12 cellular contexts compared by ENCODE assay signal in the genomic region with DNA sequence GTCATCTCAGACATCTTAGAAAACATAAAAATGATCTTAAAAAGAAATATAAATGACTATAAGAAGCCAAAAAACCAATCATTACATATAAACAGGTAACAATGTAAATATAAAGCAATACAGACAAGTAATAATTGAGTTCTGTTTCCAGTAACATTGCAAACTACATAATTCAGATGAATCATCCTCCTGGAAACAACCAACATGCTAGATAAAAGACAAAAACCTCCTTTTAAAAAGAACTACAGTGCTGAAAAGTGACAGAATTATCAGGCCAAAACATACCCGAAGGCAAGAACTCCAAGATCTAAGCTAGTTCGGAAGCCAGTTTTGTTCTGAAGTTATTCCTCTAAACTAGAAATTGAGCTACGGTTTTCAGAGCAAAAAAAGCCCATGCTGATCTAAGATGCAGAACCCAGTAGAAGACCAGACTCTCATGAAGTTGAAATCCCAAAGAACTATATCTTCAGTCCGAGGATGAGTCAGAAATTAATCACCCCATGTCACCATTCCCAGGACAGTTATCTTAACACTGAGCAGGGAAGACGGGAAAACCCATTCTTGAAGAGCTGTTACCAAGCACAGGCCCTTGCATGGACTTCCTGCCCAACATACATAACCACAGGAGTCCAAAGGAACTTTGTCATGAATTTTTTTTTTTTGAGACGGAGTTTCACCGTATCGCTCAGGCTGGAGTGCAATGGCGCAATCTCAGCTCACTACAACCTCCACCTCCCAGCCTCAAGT. TPM values are rescaled to one million over a fixed set of nuclear protein-coding genes. Genes with fewer than 3 reads are reported as not detected.
DNase-seq lines count a peak whose midpoint lies in the region; ATAC-seq and TF ChIP-seq lines count a peak whose summit lies in the region.
"Had no signal": no experiment of that assay in that cellular context is flagged by ENCODE, and none has a peak within 500 bp of the region (broad histone marks: within the 10 kb centered on the region; RNA-seq: fewer than 3 reads in every experiment).

No MANE protein-coding gene starts in this region.

- H3K9me3 Mint-ChIP-seq in naive thymus-derived CD8-positive, alpha-beta T cell: no peaks in the 10 kb centered on the region
- no peaks in the 10 kb centered on the region for H3K9me3 Mint-ChIP-seq in activated T-helper 2 cell treated with anti-CD3 and anti-CD28 coated beads, Interferon-gamma antibody, Interleukin-2, Interleukin-4, amounts not matched to agents 10 μg/mL and 5 μg/mL and 100 μg/mL, durations not matched to agents 14 hours and 24 hours and 36 hours
- H3K9me3 Mint-ChIP-seq: activated naive CD4-positive, alpha-beta T cell treated with anti-CD3 and anti-CD28 coated beads, Interleukin-2, amount 50 U/mL, for 72 hours; neural crest cell had no signal

- peak overlapping the region in 52 of 59 donors; percentile 1 to 78 (median 42) for H3K27ac ChIP-seq in dorsolateral prefrontal cortex
- H3K27ac ChIP-seq in left lung: no peak overlapping the region

- H3K36me3 Mint-ChIP-seq in naive thymus-derived CD8-positive, alpha-beta T cell: peaks cover 5 to 82% (median 6%) of the 10 kb centered on the region in 3 donors
- peaks cover 58% of the 10 kb centered on the region for H3K36me3 Mint-ChIP-seq in activated T-helper 2 cell treated with anti-CD3 and anti-CD28 coated beads, Interferon-gamma antibody, Interleukin-2, Interleukin-4, amounts not matched to agents 10 μg/mL and 5 μg/mL and 100 μg/mL, durations not matched to agents 14 hours and 24 hours and 36 hours (ENCODE audit: low read depth)

- no peak overlapping the region for H3K4me3 Mint-ChIP-seq in naive thymus-derived CD8-positive, alpha-beta T cell
- H3K4me3 Mint-ChIP-seq in activated T-helper 2 cell treated with anti-CD3 and anti-CD28 coated beads, Interferon-gamma antibody, Interleukin-2, Interleukin-4, amounts not matched to agents 10 μg/mL and 5 μg/mL and 100 μg/mL, durations not matched to agents 14 hours and 24 hours and 36 hours (ENCODE audit: low read depth): no peak overlapping the region
- H3K4me3 Mint-ChIP-seq: neural crest cell had no signal

- intact Hi-C loops in dorsolateral prefrontal cortex (cut with DNase I) (no loop called here), left lung (cut with DNase I) (no loop called here)
- intact Hi-C loops in activated T-helper 2 cell treated with anti-CD3 and anti-CD28 coated beads, Interferon-gamma antibody, Interleukin-2, Interleukin-4, amounts not matched to agents 10 μg/mL and 5 μg/mL and 100 μg/mL, durations not matched to agents 14 hours and 24 hours and 36 hours (cut with micrococcal nuclease): no loop called here

- TF ChIP-seq CTCF in dorsolateral prefrontal cortex (IDR thresholded peaks at IDR 0.05 in 54 of 56, conservative IDR thresholded peaks at IDR 0.05 in 2 of 56; ENCODE audit: low read depth in 1 of 56, partially characterized antibody in 56 of 56) (no peak), left lung (IDR thresholded peaks at IDR 0.05) (no peak)

- DNase-seq in AG08396 (ENCODE audit: low spot score) (peak; percentile 56), NCI-H226 (peak; percentile 97), dorsolateral prefrontal cortex (no peak), left lung (no peak), ureter (ENCODE audit: low spot score) (no peak)
- DNase-seq in naive thymus-derived CD8-positive, alpha-beta T cell: no peak
- no peak for DNase-seq in activated T-helper 2 cell treated with anti-CD3 and anti-CD28 coated beads, Interferon-gamma antibody, Interleukin-2, Interleukin-4, amounts not matched to agents 10 μg/mL and 5 μg/mL and 100 μg/mL, durations not matched to agents 14 hours and 24 hours and 36 hours (ENCODE audit: low spot score)
- no peak for DNase-seq in activated CD4-positive, alpha-beta T cell treated with anti-CD3 and anti-CD28 coated beads, Interleukin-2, amount 50 U/mL, for 4 hours
- DNase-seq: activated CD4-positive, CD25-positive, alpha-beta regulatory T cell; NCI-H1092 treated with DMSO at 0.1 percent for 48 hours had no signal

- H3K36me3 ChIP-seq in left lung: peaks cover 0 to 86% of the 10 kb centered on the region in 2 donors

- POLR2A ChIA-PET in naive thymus-derived CD8-positive, alpha-beta T cell (lab: Charles Lee): no interaction called here

- H3K4me1 Mint-ChIP-seq in naive thymus-derived CD8-positive, alpha-beta T cell: peaks cover under 1 to 27% (median 8%) of the 10 kb centered on the region in 4 donors
- peaks cover 1% of the 10 kb centered on the region for H3K4me1 Mint-ChIP-seq in activated T-helper 2 cell treated with anti-CD3 and anti-CD28 coated beads, Interferon-gamma antibody, Interleukin-2, Interleukin-4, amounts not matched to agents 10 μg/mL and 5 μg/mL and 100 μg/mL, durations not matched to agents 14 hours and 24 hours and 36 hours (ENCODE audit: low read depth)

- peak overlapping the region in 2 of 10 donors; percentile 70 to 74 for H3K27ac Mint-ChIP-seq in naive thymus-derived CD8-positive, alpha-beta T cell
- H3K27ac Mint-ChIP-seq in activated T-helper 2 cell treated with anti-CD3 and anti-CD28 coated beads, Interferon-gamma antibody, Interleukin-2, Interleukin-4, amounts not matched to agents 10 μg/mL and 5 μg/mL and 100 μg/mL, durations not matched to agents 14 hours and 24 hours and 36 hours: no peak overlapping the region

- H3K27me3 ChIP-seq in dorsolateral prefrontal cortex (no peaks in the 10 kb centered on the region), left lung (no peaks in the 10 kb centered on the region)

- ATAC-seq in left lung: peak; percentile 80
- ATAC-seq in naive thymus-derived CD8-positive, alpha-beta T cell: no peak
- ATAC-seq: activated naive CD4-positive, alpha-beta T cell treated with anti-CD3 and anti-CD28 coated beads, Interleukin-2, amount 50 U/mL, for 72 hours had no signal

- H3K9me3 ChIP-seq in left lung: no peaks in the 10 kb centered on the region

- H3K4me1 ChIP-seq in left lung: no peaks in the 10 kb centered on the region

- no peaks in the 10 kb centered on the region for H3K27me3 Mint-ChIP-seq in naive thymus-derived CD8-positive, alpha-beta T cell
- H3K27me3 Mint-ChIP-seq in activated T-helper 2 cell treated with anti-CD3 and anti-CD28 coated beads, Interferon-gamma antibody, Interleukin-2, Interleukin-4, amounts not matched to agents 10 μg/mL and 5 μg/mL and 100 μg/mL, durations not matched to agents 14 hours and 24 hours and 36 hours (ENCODE audit: low read depth): no peaks in the 10 kb centered on the region

- H3K4me3 ChIP-seq in dorsolateral prefrontal cortex: peak overlapping the region in 1 of 59 donors; percentile 0
- H3K4me3 ChIP-seq in left lung: no peak overlapping the region

RNA-seq across cellular contexts. Expression of gene PGM3, which starts 9.8 kb away (rescaled TPM):
- total RNA-seq in dorsolateral prefrontal cortex: 10 to 100 TPM; 23.6 to 72.4 (median 42.1) TPM
- total RNA-seq in left lung: 10 to 100 TPM; 44.0 to 61.8 TPM
- 10 to 100 TPM; 30.7 to 31.7 TPM for total RNA-seq in naive thymus-derived CD8-positive, alpha-beta T cell
- 1 to 10 TPM; 5.4 to 8.4 (median 6.7) TPM for polyA plus RNA-seq in naive thymus-derived CD8-positive, alpha-beta T cell
- 25.3 TPM for total RNA-seq in ureter
- total RNA-seq in activated T-helper 2 cell treated with anti-CD3 and anti-CD28 coated beads, Interferon-gamma antibody, Interleukin-2, Interleukin-4, amounts not matched to agents 10 μg/mL and 5 μg/mL and 100 μg/mL, durations not matched to agents 14 hours and 24 hours and 36 hours: 29.2 and 31.3 TPM in 2 replicates

RNA-seq across cellular contexts. Expression of gene RWDD2A, which starts 9.9 kb away (rescaled TPM):
- total RNA-seq in dorsolateral prefrontal cortex (10 to 100 TPM in 98 of 120 experiments, 1 to 10 TPM in 22; 6.5 to 17.7 (median 12.6) TPM), left lung (1 to 10 TPM; 2.5 to 3.8 TPM), ureter (2.6 TPM)
- 1 to 10 TPM; 5.1 to 6.1 TPM for total RNA-seq in naive thymus-derived CD8-positive, alpha-beta T cell
- polyA plus RNA-seq in naive thymus-derived CD8-positive, alpha-beta T cell: 1 to 10 TPM; 2.0 to 3.5 (median 2.5) TPM
- 1.4 and 1.5 TPM in 2 replicates for total RNA-seq in activated T-helper 2 cell treated with anti-CD3 and anti-CD28 coated beads, Interferon-gamma antibody, Interleukin-2, Interleukin-4, amounts not matched to agents 10 μg/mL and 5 μg/mL and 100 μg/mL, durations not matched to agents 14 hours and 24 hours and 36 hours

Comparison
In these comparisons a context has a peak if more than half of its experiments do, and no peak if none do; other contexts are left out.
1. DNase-seq: peak in AG08396 (single experiment) and NCI-H226 (single experiment); none in dorsolateral prefrontal cortex (0 of 10), left lung (0 of 2), naive thymus-derived CD8-positive, alpha-beta T cell (0 of 10), ureter (single experiment), activated T-helper 2 cell treated with anti-CD3 and anti-CD28 coated beads, Interferon-gamma antibody, Interleukin-2, Interleukin-4, amounts not matched to agents 10 μg/mL and 5 μg/mL and 100 μg/mL, durations not matched to agents 14 hours and 24 hours and 36 hours (single experiment) and activated CD4-positive, alpha-beta T cell treated with anti-CD3 and anti-CD28 coated beads, Interleukin-2, amount 50 U/mL, for 4 hours (0 of 2).
2. H3K27ac ChIP-seq: peak in dorsolateral prefrontal cortex (52 of 59); none in left lung (0 of 2).